ENCODE assay signal across 21 cellular contexts in the genomic region with DNA sequence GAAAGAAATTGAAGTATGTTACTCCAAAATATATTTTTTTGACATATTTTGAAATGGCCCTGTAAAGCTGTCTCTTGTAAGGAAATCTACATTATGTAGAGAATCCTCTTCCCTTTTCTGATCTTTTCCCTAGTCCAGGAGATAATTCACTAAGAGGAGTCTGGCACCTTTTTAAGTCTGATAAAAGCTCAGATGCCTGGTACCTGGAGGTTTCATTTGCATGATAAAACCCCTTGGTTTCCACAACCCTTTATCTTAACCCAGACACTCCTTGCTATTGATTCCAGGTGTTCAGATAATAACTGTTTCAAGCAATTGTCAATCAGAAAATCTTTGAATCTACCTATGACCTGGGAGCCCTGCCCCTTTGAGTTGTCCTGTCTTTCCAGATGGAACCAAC. TPM values are rescaled to one million over a fixed set of nuclear protein-coding genes. Genes with fewer than 3 reads are reported as not detected.
DNase-seq lines count a peak whose midpoint lies in the region; ATAC-seq, FAIRE-seq and TF ChIP-seq lines count a peak whose summit lies in the region.
"Had no signal": no experiment of that assay in that cellular context is flagged by ENCODE, and none has a peak within 500 bp of the region (broad histone marks: within the 10 kb centered on the region; RNA-seq: fewer than 3 reads in every experiment).

No MANE protein-coding gene starts in this region.

- peak overlapping the region; percentile 31; the same call in 1 of the 2 replicates for H3K4me2 ChIP-seq in GM23338
- H3K4me2 ChIP-seq in H1 (ENCODE audit: insufficient read depth in 1 of 2, low read depth in 2 of 2, low read length in 2 of 2), result peak overlapping the region in 1 of 2 experiments; percentile 22; a peak in 1 of 4 replicates
- no peak overlapping the region for H3K4me2 ChIP-seq in mesendoderm (ENCODE audit: low read length)

- H3K4ac ChIP-seq in H1 (replicated peaks; ENCODE audit: insufficient read length, low read depth, low read length), result no peak overlapping the region
- no peak overlapping the region for H3K4ac ChIP-seq in mesendoderm (ENCODE audit: low read depth, low read length)

- TF ChIP-seq CTCF in GM23338 (conservative IDR thresholded peaks at IDR 0.05; ENCODE audit: low read depth in 2 of 2) (no peak), H1 (IDR thresholded peaks at IDR 0.05; ENCODE audit: control extremely low read depth in 1 of 3, insufficient read depth in 1 of 3, low read depth in 1 of 3, low read length in 3 of 3) (no peak)

- peak overlapping the region; percentile 1; the same call in 1 of the 2 replicates for H3K27ac Mint-ChIP-seq in GM23338
- H3K27ac Mint-ChIP-seq: CD4-positive, CD25-positive, alpha-beta regulatory T cell; CD8-positive, alpha-beta memory T cell; HFFc6 had no signal

- no peak overlapping the region for H2BK5ac ChIP-seq in H1 (ENCODE audit: low read depth, low read length)
- H2BK5ac ChIP-seq in mesendoderm (ENCODE audit: low read length), result peak overlapping the region; percentile 97

- H2AFZ ChIP-seq in GM23338, result no peak overlapping the region
- H2AFZ ChIP-seq in H1 (ENCODE audit: low read length), result no peak overlapping the region

- H3K9ac ChIP-seq in HUES6 (ENCODE audit: low read length) (peak overlapping the region; percentile 29), H1 (replicated peaks in 1 of 4; ENCODE audit: extremely low read depth in 1 of 4, low read depth in 3 of 4, low read length in 3 of 4) (no peak overlapping the region), mesendoderm (ENCODE audit: low read length) (no peak overlapping the region)

- H2BK120ac ChIP-seq in H1 (replicated peaks; ENCODE audit: low read depth, low read length) (no peak overlapping the region), mesendoderm (ENCODE audit: low read depth, low read length) (no peak overlapping the region)

- peak overlapping the region; percentile 24; the same call in 1 of the 2 replicates for H2BK20ac ChIP-seq in H1 (ENCODE audit: low read length)

- H4K8ac ChIP-seq in H1 (ENCODE audit: extremely low read depth, insufficient read depth, low read length), result no peak overlapping the region
- no peak overlapping the region for H4K8ac ChIP-seq in mesendoderm (ENCODE audit: low read depth, low read length)

- H3K4me1 ChIP-seq in GM23338 (ENCODE audit: insufficient read depth), result peaks cover 17% of the 10 kb centered on the region
- H3K4me1 ChIP-seq in HUES6 (ENCODE audit: control insufficient read depth, insufficient read depth, low read length), result peaks cover 20% of the 10 kb centered on the region
- H3K4me1 ChIP-seq in H1 (replicated peaks in 1 of 4; ENCODE audit: control insufficient read depth in 3 of 4, insufficient read depth in 4 of 4, low read length in 3 of 4), result peaks cover 0 to 10% (median 2%) of the 10 kb centered on the region in 4 experiments; a peak in 3 of 7 replicates
- peaks cover 6% of the 10 kb centered on the region for H3K4me1 ChIP-seq in mesendoderm (ENCODE audit: control insufficient read depth, low read depth, low read length)
- H3K4me1 ChIP-seq: HAP-1 had no signal

- peaks cover 2% of the 10 kb centered on the region for H3K27me3 Mint-ChIP-seq in GM23338 (ENCODE audit: insufficient read depth, low read depth, poor library complexity)
- H3K27me3 Mint-ChIP-seq: CD4-positive, CD25-positive, alpha-beta regulatory T cell; CD8-positive, alpha-beta memory T cell had no signal

- no peak overlapping the region for H2BK15ac ChIP-seq in H1 (ENCODE audit: low read length)
- no peak overlapping the region for H2BK15ac ChIP-seq in mesendoderm (replicated peaks; ENCODE audit: low read depth)

- peaks cover 24% of the 10 kb centered on the region for H3K4me1 Mint-ChIP-seq in GM23338
- H3K4me1 Mint-ChIP-seq: CD4-positive, CD25-positive, alpha-beta regulatory T cell; CD8-positive, alpha-beta memory T cell had no signal

- H3K9me2 ChIP-seq in GM23338 (ENCODE audit: insufficient read depth), result peaks cover 9% of the 10 kb centered on the region; the same call in 1 of the 2 replicates

- peak; percentile 17 for DNase-seq in GM23338 (ENCODE audit: low spot score)
- DNase-seq in H1 (ENCODE audit: low read depth in 1 of 2, low spot score in 2 of 2), result no peak
- peak; percentile 92 for DNase-seq in mesendoderm
- DNase-seq in stimulated activated CD4-positive, alpha-beta T cell treated with anti-CD3 and anti-CD28 coated beads, Interleukin-15, amount 100 ng/mL, for 24 hours, result no peak
- no peak for DNase-seq in stimulated activated CD4-positive, alpha-beta T cell treated with anti-CD3 and anti-CD28 coated beads, Interleukin-12 subunit alpha, Interleukin-12 subunit beta, amount 100 ng/mL, for 4 hours
- DNase-seq: C1 segment of cervical spinal cord; CD4-positive, CD25-positive, alpha-beta regulatory T cell; CD8-positive, alpha-beta memory T cell; DMS 273 treated with DMSO at 0.1 percent for 48 hours; DMS79; EL; GF-D8; HFFc6 had no signal

- no peak for TF ChIP-seq EP300 in H1 (IDR thresholded peaks at IDR 0.05; ENCODE audit: borderline replicate concordance in 1 of 2, low read depth in 2 of 2, low read length in 2 of 2)

- no peak overlapping the region for H3K14ac ChIP-seq in H1 (ENCODE audit: insufficient read length)

- H2AK5ac ChIP-seq in H1 (ENCODE audit: low read depth, low read length) (no peak overlapping the region), mesendoderm (ENCODE audit: low read length) (no peak overlapping the region)

- H2BK12ac ChIP-seq in H1 (ENCODE audit: low read depth, low read length), result no peak overlapping the region

- no peaks in the 10 kb centered on the region for H3K9me3 ChIP-seq in HUES6 (ENCODE audit: control insufficient read depth, insufficient read depth, low read depth, low read length)
- no peaks in the 10 kb centered on the region for H3K9me3 ChIP-seq in H1 (ENCODE audit: insufficient read depth in 2 of 2, low read depth in 1 of 2, low read length in 1 of 2)
- H3K9me3 ChIP-seq: HAP-1 had no signal

- POLR2A ChIA-PET in H1 (lab: Charles Lee; ENCODE audit: partially characterized antibody), result no interaction called here

- no peak for TF ChIP-seq POLR2A in H1 (IDR thresholded peaks at IDR 0.05; ENCODE audit: control extremely low read depth in 1 of 2, low read depth in 2 of 2, low read length in 2 of 2)

- no peak overlapping the region for H3K23ac ChIP-seq in H1 (ENCODE audit: insufficient read length)
- no peak overlapping the region for H3K23ac ChIP-seq in mesendoderm (ENCODE audit: low read length)

- H3K56ac ChIP-seq in H1 (replicated peaks; ENCODE audit: insufficient read length, low read depth, low read length) (no peak overlapping the region), mesendoderm (ENCODE audit: low read length) (peak overlapping the region; percentile 17)

- H4K91ac ChIP-seq in H1 (replicated peaks; ENCODE audit: insufficient read length, low read length), result peak overlapping the region; percentile 78

- FAIRE-seq in H1 (lab: Jason Lieb, UNC), result peak; percentile 50
- FAIRE-seq: D721Med, GM12891, GM18507, H54 had no signal

- H3K4me3 ChIP-seq in GM23338, result no peak overlapping the region
- no peak overlapping the region for H3K4me3 ChIP-seq in HUES6 (ENCODE audit: low read depth, low read length)
- no peak overlapping the region for H3K4me3 ChIP-seq in H1 (ENCODE audit: extremely low read depth in 1 of 4, insufficient read depth in 2 of 4, low read depth in 3 of 4, low read length in 4 of 4)
- H3K4me3 ChIP-seq in mesendoderm (ENCODE audit: low read length), result no peak overlapping the region
- H3K4me3 ChIP-seq: HAP-1 had no signal

- H4K5ac ChIP-seq in H1 (ENCODE audit: insufficient read length, low read depth, low read length), result no peak overlapping the region
- H4K5ac ChIP-seq in mesendoderm (ENCODE audit: low read length), result no peak overlapping the region

- H3K36me3 Mint-ChIP-seq in GM23338 (ENCODE audit: low read depth), result no peaks in the 10 kb centered on the region
- H3K36me3 Mint-ChIP-seq: CD4-positive, CD25-positive, alpha-beta regulatory T cell; CD8-positive, alpha-beta memory T cell had no signal

- no peaks in the 10 kb centered on the region for H3K79me2 ChIP-seq in GM23338 (replicated peaks; ENCODE audit: insufficient read depth)
- no peaks in the 10 kb centered on the region for H3K79me2 ChIP-seq in H1 (ENCODE audit: control insufficient read depth in 1 of 2, insufficient read depth in 2 of 2, low read length in 2 of 2)
- H3K79me2 ChIP-seq in mesendoderm (ENCODE audit: control insufficient read depth, insufficient read depth, low read length), result no peaks in the 10 kb centered on the region

- ATAC-seq in GM23338 (peak; percentile 57), HG02623 (IDR thresholded peaks at IDR 0.05; ENCODE audit: unreplicated experiment) (no peak)

- no peak overlapping the region for H3K18ac ChIP-seq in H1 (ENCODE audit: extremely low read depth, low read length)
- peak overlapping the region; percentile 90 for H3K18ac ChIP-seq in mesendoderm (ENCODE audit: low read length)

- H4K20me1 ChIP-seq in GM23338 (replicated peaks; ENCODE audit: insufficient read depth), result no peaks in the 10 kb centered on the region
- no peaks in the 10 kb centered on the region for H4K20me1 ChIP-seq in H1 (replicated peaks in 1 of 2; ENCODE audit: control insufficient read depth in 1 of 2, insufficient read depth in 2 of 2, low read length in 2 of 2)

- no peaks in the 10 kb centered on the region for H3F3A ChIP-seq in GM23338 (replicated peaks; ENCODE audit: low read depth)

- no peaks in the 10 kb centered on the region for H3K9me3 Mint-ChIP-seq in GM23338

- H3K27ac ChIP-seq in GM23338 (ENCODE audit: low read depth) (no peak overlapping the region), HUES6 (ENCODE audit: low read depth, low read length) (peak overlapping the region; percentile 71), H1 (ENCODE audit: low read depth, low read length) (no peak overlapping the region), mesendoderm (ENCODE audit: low read depth, low read length) (peak overlapping the region; percentile 89)

- H3K4me3 Mint-ChIP-seq in GM23338, result no peak overlapping the region
- H3K4me3 Mint-ChIP-seq: CD4-positive, CD25-positive, alpha-beta regulatory T cell; CD8-positive, alpha-beta memory T cell; HFFc6 had no signal

- CTCF ChIA-PET in H1 (lab: Charles Lee; ENCODE audit: partially characterized antibody), result no interaction called here

- no peaks in the 10 kb centered on the region for H3K27me3 ChIP-seq in GM23338 (ENCODE audit: insufficient read depth)
- no peaks in the 10 kb centered on the region for H3K27me3 ChIP-seq in HUES6 (ENCODE audit: control insufficient read depth, insufficient read depth, low read length)
- H3K27me3 ChIP-seq in H1 (replicated peaks in 1 of 4; ENCODE audit: control insufficient read depth in 3 of 4, extremely low read depth in 1 of 4, insufficient read depth in 3 of 4, low read length in 3 of 4), result no peaks in the 10 kb centered on the region
- no peaks in the 10 kb centered on the region for H3K27me3 ChIP-seq in mesendoderm (ENCODE audit: insufficient read depth, low read length, poor library complexity)

- TF ChIP-seq RAD21 in H1 (IDR thresholded peaks at IDR 0.05 in 1 of 2, conservative IDR thresholded peaks at IDR 0.05 in 1 of 2; ENCODE audit: low read depth in 2 of 2, low read length in 2 of 2), result no peak

- H3K79me1 ChIP-seq in H1 (ENCODE audit: low read depth, low read length), result no peaks in the 10 kb centered on the region
- no peaks in the 10 kb centered on the region for H3K79me1 ChIP-seq in mesendoderm (ENCODE audit: low read length)

- no peaks in the 10 kb centered on the region for H3K36me3 ChIP-seq in GM23338 (ENCODE audit: insufficient read depth)
- H3K36me3 ChIP-seq in HUES6 (ENCODE audit: control insufficient read depth, insufficient read depth, low read length), result no peaks in the 10 kb centered on the region
- H3K36me3 ChIP-seq in H1 (ENCODE audit: control insufficient read depth in 2 of 4, insufficient read depth in 4 of 4, low read length in 3 of 4), result no peaks in the 10 kb centered on the region
- no peaks in the 10 kb centered on the region for H3K36me3 ChIP-seq in mesendoderm (ENCODE audit: control insufficient read depth, insufficient read depth, low read length)
- H3K36me3 ChIP-seq: HAP-1 had no signal

- H3K23me2 ChIP-seq in H1 (ENCODE audit: low read depth, low read length), result no peaks in the 10 kb centered on the region; the same call in 1 of the 2 replicates

RNA-seq across cellular contexts. Expression of a gene that starts 26.5 kb away (rescaled TPM):
- 6.0 and 7.6 TPM in 2 replicates for total RNA-seq in GM23338 (2014; rRNA removed; shearing (Covaris generic))
- polyA plus RNA-seq in GM23338 (2016; fragmentation: Nextera tagmentation; extraction: Ambion mirVana) (13.8 and 14.3 TPM in 2 replicates), H1 (2011; rRNA removed) (3.0 and 4.1 TPM in 2 replicates)
- total RNA-seq in H1 (2021; fragmentation: NEBNext Ultra II Directional; extraction: Animal tissue kit (Norgen Biotek cat#: 25700)), result 13.6 and 16.6 TPM in 2 replicates
- polyA plus RNA-seq in H1 (2011; cell fraction: cytosol; rRNA removed), result 4.3 TPM
- 6.0 TPM for polyA plus RNA-seq in H1 (2011; cell fraction: nucleus; rRNA removed)
- 6.5 to 11.1 TPM (median 10.2 TPM) in 4 replicates for polyA plus RNA-seq in H1 (2012, experiment 1 of 2)
- polyA plus RNA-seq in H1 (2012, experiment 2 of 2), result 6.1 TPM
- 21.4 TPM for polyA plus RNA-seq in H1 (2013, experiment 1 of 2)
- 19.4 TPM for polyA plus RNA-seq in H1 (2013, experiment 2 of 2)
- polyA minus RNA-seq in H1 (2011; rRNA and poly(A)+ RNA removed), result 13.2 and 18.9 TPM in 2 replicates
- 6.5 TPM for polyA minus RNA-seq in H1 (2011; cell fraction: cytosol; rRNA and poly(A)+ RNA removed)
- 28.4 TPM for polyA minus RNA-seq in H1 (2011; cell fraction: nucleus; rRNA and poly(A)+ RNA removed)
- polyA plus RNA-seq in mesendoderm (2013, experiment 1 of 2), result 18.6 TPM
- polyA plus RNA-seq in mesendoderm (2013, experiment 2 of 2), result 18.3 TPM
- total RNA-seq: CD4-positive, CD25-positive, alpha-beta regulatory T cell; CD8-positive, alpha-beta memory T cell; G401; HFFc6 had no signal
- polyA plus RNA-seq: CD4-positive, CD25-positive, alpha-beta regulatory T cell; CD8-positive, alpha-beta memory T cell had no signal

Comparison
In these comparisons a context has a peak if more than half of its experiments do, and no peak if none do; other contexts are left out.
1. DNase-seq: peak in GM23338 (single experiment) and mesendoderm (single experiment); none in H1 (0 of 2), stimulated activated CD4-positive, alpha-beta T cell treated with anti-CD3 and anti-CD28 coated beads, Interleukin-15, amount 100 ng/mL, for 24 hours (single experiment) and stimulated activated CD4-positive, alpha-beta T cell treated with anti-CD3 and anti-CD28 coated beads, Interleukin-12 subunit alpha, Interleukin-12 subunit beta, amount 100 ng/mL, for 4 hours (single experiment).
2. H3K27ac ChIP-seq: peak in HUES6 (single experiment) and mesendoderm (single experiment); none in GM23338 (single experiment) and H1 (single experiment).